In genomic region chr6:30965140-30965601, GRCh38 we compare ENCODE assay signal across 27 cellular contexts. TPM values are rescaled to one million over a fixed set of nuclear protein-coding genes. Genes with fewer than 3 reads are reported as not detected.
DNase-seq lines count a peak whose midpoint lies in the region; ATAC-seq, FAIRE-seq and TF ChIP-seq lines count a peak whose summit lies in the region.
"Had no signal": no experiment of that assay in that cellular context is flagged by ENCODE, and none has a peak within 500 bp of the region (broad histone marks: within the 10 kb centered on the region; RNA-seq: fewer than 3 reads in every experiment).

No MANE protein-coding gene starts in this region.

- no peak for FAIRE-seq in HepG2 (lab: Jason Lieb, UNC)
- FAIRE-seq: H54 had no signal

- POLR2A ChIA-PET in MCF 10A (lab: Yijun Ruan, JAX), result no interaction called here
- POLR2A ChIA-PET in HepG2 (lab: Yijun Ruan, JAX), result no interaction called here

- WGBS in HepG2 (ENCODE audit: low lambda C conversion rate), result 14% methylated on average over 5 of the region's 5 CpGs
- 95% methylated on average over 5 of the region's 5 CpGs for WGBS in esophagus muscularis mucosa

- H3K27ac ChIP-seq in breast epithelium (no peak overlapping the region), HepG2 (ENCODE audit: extremely low read length, insufficient read depth, low read length) (no peak overlapping the region), esophagus muscularis mucosa (replicated peaks in 1 of 4) (no peak overlapping the region)
- H3K27ac ChIP-seq: BLaER1, HL-60 had no signal

- intact Hi-C loops in MCF 10A (cut with micrococcal nuclease) (no loop called here), breast epithelium (cut with DNase I; ENCODE audit: low total_unique reads) (no loop called here), HepG2 (cut with micrococcal nuclease; ENCODE audit: unreplicated experiment) (no loop called here), esophagus muscularis mucosa (cut with DNase I) (no loop called here)

- DNase-seq in MCF 10A (ENCODE audit: unreplicated experiment), result no peak
- no peak for DNase-seq in breast epithelium (ENCODE audit: low spot score in 2 of 2)
- no peak for DNase-seq in HepG2 (ENCODE audit: low spot score)
- peak; percentile 10 to 23 for DNase-seq in stimulated activated naive CD8-positive, alpha-beta T cell treated with anti-CD3 and anti-CD28 coated beads, Interleukin-15, amount 100 ng/mL, for 72 hours
- DNase-seq in esophagus muscularis mucosa (ENCODE audit: extremely low spot score), result no peak
- DNase-seq in NCI-H774 (lab: John Stamatoyannopoulos, UW), result no peak
- DNase-seq: Calu3; CD8-positive, alpha-beta T cell; DMS53; HFFc6; IMR-90; Kasumi-1; MM.1S; NCI-H1092 treated with DMSO at 0.1 percent for 48 hours; NCI-H2081 treated with DMSO at 0.1 percent for 48 hours; NCI-H446 treated with DMSO at 0.1 percent for 48 hours; OCI-M1; SHP77 treated with DMSO at 0.1 percent for 48 hours had no signal

- H3K4me3 ChIP-seq in breast epithelium, result no peak overlapping the region
- H3K4me3 ChIP-seq in HepG2 (replicated peaks in 1 of 3; ENCODE audit: insufficient read depth in 1 of 3, low read depth in 2 of 3, low read length in 3 of 3), result no peak overlapping the region
- no peak overlapping the region for H3K4me3 ChIP-seq in esophagus muscularis mucosa
- H3K4me3 ChIP-seq: BLaER1 had no signal

- H3K79me2 ChIP-seq in HepG2 (ENCODE audit: insufficient read depth, low read length), result no peaks in the 10 kb centered on the region

- H3K27me3 Mint-ChIP-seq in MCF 10A (ENCODE audit: insufficient read depth, unreplicated experiment), result no peaks in the 10 kb centered on the region
- peaks cover 25% of the 10 kb centered on the region for H3K27me3 Mint-ChIP-seq in activated T-helper 17 cell treated with anti-CD3 and anti-CD28 coated beads, Interleukin-2, amount 50 U/mL, for 72 hours
- H3K27me3 Mint-ChIP-seq in stimulated activated naive CD8-positive, alpha-beta T cell treated with anti-CD3 and anti-CD28 coated beads, Interleukin-15, amount 100 ng/mL, for 72 hours, result peaks cover 28% of the 10 kb centered on the region

- CTCF ChIA-PET in MCF 10A (lab: Yijun Ruan, JAX) (no interaction called here), HepG2 (lab: Yijun Ruan, JAX; ENCODE audit: low intra/inter-chr PET ratio, low total read pairs) (no interaction called here)

- no peak overlapping the region for H2AFZ ChIP-seq in HepG2 (ENCODE audit: low read length)

- H3K36me3 Mint-ChIP-seq in MCF 10A (ENCODE audit: insufficient read depth, unreplicated experiment), result peaks cover 7% of the 10 kb centered on the region
- H3K36me3 Mint-ChIP-seq in activated T-helper 17 cell treated with anti-CD3 and anti-CD28 coated beads, Interleukin-2, amount 50 U/mL, for 72 hours (ENCODE audit: low read depth), result no peaks in the 10 kb centered on the region
- H3K36me3 Mint-ChIP-seq: CD8-positive, alpha-beta T cell had no signal

- peak; percentile 58 for ATAC-seq in activated T-helper 17 cell treated with anti-CD3 and anti-CD28 coated beads, Interleukin-2, amount 50 U/mL, for 72 hours (replicated peaks)
- ATAC-seq in HepG2 (peak; percentile 18; the same call in 1 of the 3 replicates), HG02588 (IDR thresholded peaks at IDR 0.05; ENCODE audit: unreplicated experiment) (no peak)
- ATAC-seq in stimulated activated naive CD8-positive, alpha-beta T cell treated with anti-CD3 and anti-CD28 coated beads, Interleukin-15, amount 100 ng/mL, for 72 hours, result peak; percentile 65
- ATAC-seq: CD8-positive, alpha-beta T cell; SK-N-SH treated with all-trans-retinoic acid at 6 μM for 48 hours had no signal

- no peak for TF ChIP-seq RAD21 in HepG2 (CRISPR knock-in tag; IDR thresholded peaks at IDR 0.05)

- no peak overlapping the region for H3K4me2 ChIP-seq in HepG2 (ENCODE audit: low read depth, low read length)
- H3K4me2 ChIP-seq: BLaER1 had no signal

- no peak overlapping the region for H3K9ac ChIP-seq in HepG2 (ENCODE audit: insufficient read depth, low read depth, low read length)
- H3K9ac ChIP-seq: BLaER1 had no signal

- H3K27me3 ChIP-seq in breast epithelium, result no peaks in the 10 kb centered on the region
- H3K27me3 ChIP-seq in HepG2 (ENCODE audit: control insufficient read depth in 1 of 2, insufficient read depth in 2 of 2, low read length in 2 of 2), result no peaks in the 10 kb centered on the region
- peaks cover 0 to 10% (median 0%) of the 10 kb centered on the region in 4 donors for H3K27me3 ChIP-seq in esophagus muscularis mucosa
- H3K27me3 ChIP-seq: BLaER1 had no signal

- H4K20me1 ChIP-seq in HepG2 (ENCODE audit: insufficient read depth, low read length), result no peaks in the 10 kb centered on the region
- H4K20me1 ChIP-seq: BLaER1 had no signal

- peak overlapping the region; percentile 26 for H3K27ac Mint-ChIP-seq in MCF 10A (ENCODE audit: low read depth, unreplicated experiment)
- H3K27ac Mint-ChIP-seq in activated T-helper 17 cell treated with anti-CD3 and anti-CD28 coated beads, Interleukin-2, amount 50 U/mL, for 72 hours, result peak overlapping the region; percentile 20
- H3K27ac Mint-ChIP-seq in stimulated activated naive CD8-positive, alpha-beta T cell treated with anti-CD3 and anti-CD28 coated beads, Interleukin-15, amount 100 ng/mL, for 72 hours, result no peak overlapping the region
- H3K27ac Mint-ChIP-seq: CD8-positive, alpha-beta T cell; HFFc6 had no signal

- H3K36me3 ChIP-seq in breast epithelium, result no peaks in the 10 kb centered on the region
- no peaks in the 10 kb centered on the region for H3K36me3 ChIP-seq in HepG2 (replicated peaks in 1 of 2; ENCODE audit: control insufficient read depth in 1 of 2, insufficient read depth in 2 of 2, low read length in 2 of 2)
- H3K36me3 ChIP-seq in esophagus muscularis mucosa, result no peaks in the 10 kb centered on the region
- H3K36me3 ChIP-seq: BLaER1 had no signal

- H3K4me1 Mint-ChIP-seq in MCF 10A (ENCODE audit: insufficient read depth, unreplicated experiment), result peaks cover 21% of the 10 kb centered on the region
- H3K4me1 Mint-ChIP-seq in activated T-helper 17 cell treated with anti-CD3 and anti-CD28 coated beads, Interleukin-2, amount 50 U/mL, for 72 hours, result peaks cover 23% of the 10 kb centered on the region
- H3K4me1 Mint-ChIP-seq in stimulated activated naive CD8-positive, alpha-beta T cell treated with anti-CD3 and anti-CD28 coated beads, Interleukin-15, amount 100 ng/mL, for 72 hours, result peaks cover 21% of the 10 kb centered on the region

- TF ChIP-seq EP300 in HepG2 (IDR thresholded peaks at IDR 0.05; ENCODE audit: low read depth in 2 of 2, low read length in 2 of 2) (no peak), HepG2 (CRISPR knock-in tag; IDR thresholded peaks at IDR 0.05; ENCODE audit: borderline replicate concordance) (no peak), esophagus muscularis mucosa (IDR thresholded peaks at IDR 0.05) (no peak)

- in situ Hi-C loops in HepG2 (cut with HindIII; ENCODE audit: extremely low pct_ligation_motif_present, low pct_unique_long_range_greater_than_20kb), result no loop called here

- no peaks in the 10 kb centered on the region for H3K9me3 ChIP-seq in breast epithelium
- H3K9me3 ChIP-seq in HepG2 (ENCODE audit: low read length), result no peaks in the 10 kb centered on the region
- H3K9me3 ChIP-seq in esophagus muscularis mucosa, result no peaks in the 10 kb centered on the region
- H3K9me3 ChIP-seq: BLaER1 had no signal

- BruUV-seq in MCF 10A (replicated peaks; lab: Mats Ljungman, UMichigan), result no TSS peak
- no TSS peak for BruUV-seq in HepG2 (replicated peaks; lab: Mats Ljungman, UMichigan)

- no peak for TF ChIP-seq POLR2A in breast epithelium (IDR thresholded peaks at IDR 0.05)
- no peak for TF ChIP-seq POLR2A in HepG2 (IDR thresholded peaks at IDR 0.05; ENCODE audit: insufficient read depth in 1 of 2, low read depth in 2 of 2, low read length in 2 of 2)
- TF ChIP-seq POLR2A in esophagus muscularis mucosa (IDR thresholded peaks at IDR 0.05; ENCODE audit: low read depth), result no peak

- no peak overlapping the region for H3K4me3 Mint-ChIP-seq in MCF 10A (ENCODE audit: unreplicated experiment)
- H3K4me3 Mint-ChIP-seq in activated T-helper 17 cell treated with anti-CD3 and anti-CD28 coated beads, Interleukin-2, amount 50 U/mL, for 72 hours, result no peak overlapping the region
- no peak overlapping the region for H3K4me3 Mint-ChIP-seq in stimulated activated naive CD8-positive, alpha-beta T cell treated with anti-CD3 and anti-CD28 coated beads, Interleukin-15, amount 100 ng/mL, for 72 hours
- H3K4me3 Mint-ChIP-seq: CD8-positive, alpha-beta T cell; HFFc6 had no signal

- H3K4me1 ChIP-seq in breast epithelium, result no peaks in the 10 kb centered on the region
- H3K4me1 ChIP-seq in HepG2 (ENCODE audit: insufficient read depth, low read length), result peaks cover 14% of the 10 kb centered on the region
- H3K4me1 ChIP-seq in esophagus muscularis mucosa, result no peaks in the 10 kb centered on the region
- H3K4me1 ChIP-seq: BLaER1 had no signal

- no peak for TF ChIP-seq CTCF in MCF 10A (IDR thresholded peaks at IDR 0.05; ENCODE audit: unreplicated experiment)
- no peak for TF ChIP-seq CTCF in breast epithelium (IDR thresholded peaks at IDR 0.05)
- TF ChIP-seq CTCF in HepG2 (CRISPR knock-in tag; IDR thresholded peaks at IDR 0.05), result no peak
- TF ChIP-seq CTCF in esophagus muscularis mucosa (IDR thresholded peaks at IDR 0.05), result no peak

- no peaks in the 10 kb centered on the region for H3K9me3 Mint-ChIP-seq in MCF 10A (ENCODE audit: unreplicated experiment)
- H3K9me3 Mint-ChIP-seq in activated T-helper 17 cell treated with anti-CD3 and anti-CD28 coated beads, Interleukin-2, amount 50 U/mL, for 72 hours, result no peaks in the 10 kb centered on the region
- no peaks in the 10 kb centered on the region for H3K9me3 Mint-ChIP-seq in stimulated activated naive CD8-positive, alpha-beta T cell treated with anti-CD3 and anti-CD28 coated beads, Interleukin-15, amount 100 ng/mL, for 72 hours
- H3K9me3 Mint-ChIP-seq: CD8-positive, alpha-beta T cell; HFFc6 had no signal

RNA-seq across cellular contexts. Expression of gene MUC21, which starts 18.3 kb away (rescaled TPM):
- total RNA-seq in MCF 10A (2022), result not detected in 2 replicates
- total RNA-seq in breast epithelium, result not detected
- total RNA-seq in activated T-helper 17 cell treated with anti-CD3 and anti-CD28 coated beads, Interleukin-2, amount 50 U/mL, for 72 hours, result not detected
- not detected in 2 replicates for total RNA-seq in HepG2 (2016; rRNA removed; fragmentation: Illumina TruSeq; extraction: Trizol)
- total RNA-seq in HepG2 (2016; cell fraction: cytosol; rRNA removed; fragmentation: Illumina TruSeq; extraction: Trizol; ENCODE audit: low read depth), result not detected in 2 replicates
- not detected in 2 replicates for total RNA-seq in HepG2 (2016; cell fraction: insoluble cytoplasmic fraction; rRNA removed; fragmentation: Illumina TruSeq; extraction: Trizol)
- not detected in 2 replicates for total RNA-seq in HepG2 (2016; cell fraction: membrane; rRNA removed; fragmentation: Illumina TruSeq; extraction: Trizol)
- not detected in 2 replicates for total RNA-seq in HepG2 (2016; cell fraction: nucleus; rRNA removed; fragmentation: Illumina TruSeq; extraction: Trizol)
- polyA plus RNA-seq in HepG2 (2011; rRNA removed), result not detected in 2 replicates
- not detected in 2 replicates for polyA plus RNA-seq in HepG2 (2011; cell fraction: cytosol; rRNA removed)
- polyA plus RNA-seq in HepG2 (2011; cell fraction: nucleus; rRNA removed), result not detected in 2 replicates
- not detected in 2 replicates for polyA plus RNA-seq in HepG2 (2012)
- not detected in 2 replicates for polyA plus RNA-seq in HepG2 (2016; cell fraction: cytosol; fragmentation: Illumina TruSeq; extraction: Trizol; ENCODE audit: low read depth)
- not detected in 2 replicates for polyA plus RNA-seq in HepG2 (2016; cell fraction: insoluble cytoplasmic fraction; fragmentation: Illumina TruSeq; extraction: Trizol; ENCODE audit: low read depth)
- not detected in 2 replicates for polyA plus RNA-seq in HepG2 (2016; cell fraction: membrane; fragmentation: Illumina TruSeq; extraction: Trizol; ENCODE audit: low read depth)
- not detected in 2 replicates for polyA plus RNA-seq in HepG2 (2016; cell fraction: nucleus; fragmentation: Illumina TruSeq; extraction: Trizol; ENCODE audit: insufficient read depth, low read depth)
- polyA minus RNA-seq in HepG2 (2011; rRNA and poly(A)+ RNA removed; ENCODE audit: low replicate concordance), result not detected in 2 replicates
- not detected in 2 replicates for polyA minus RNA-seq in HepG2 (2011; cell fraction: cytosol; rRNA and poly(A)+ RNA removed)
- not detected in 2 replicates for polyA minus RNA-seq in HepG2 (2011; cell fraction: nucleus; rRNA and poly(A)+ RNA removed)
- 1 to 10 TPM in 1 of 4 donors, not detected in 3; 2.1 TPM for total RNA-seq in esophagus muscularis mucosa
- total RNA-seq: A673; Calu3; CD8-positive, alpha-beta T cell; HFFc6; HT1080; IMR-90; RPMI7951 had no signal
- polyA plus RNA-seq: IMR-90 had no signal

RNA-seq across cellular contexts. Expression of gene MUCL3, which starts 24.4 kb away (rescaled TPM):
- total RNA-seq in MCF 10A (2022) (not detected in 2 replicates), breast epithelium (not detected), HepG2 (2016; rRNA removed; fragmentation: Illumina TruSeq; extraction: Trizol) (not detected in 2 replicates), esophagus muscularis mucosa (not detected)
- total RNA-seq in activated T-helper 17 cell treated with anti-CD3 and anti-CD28 coated beads, Interleukin-2, amount 50 U/mL, for 72 hours, result not detected
- not detected in 2 replicates for total RNA-seq in HepG2 (2016; cell fraction: cytosol; rRNA removed; fragmentation: Illumina TruSeq; extraction: Trizol; ENCODE audit: low read depth)
- total RNA-seq in HepG2 (2016; cell fraction: insoluble cytoplasmic fraction; rRNA removed; fragmentation: Illumina TruSeq; extraction: Trizol), result not detected in 2 replicates
- total RNA-seq in HepG2 (2016; cell fraction: membrane; rRNA removed; fragmentation: Illumina TruSeq; extraction: Trizol), result not detected in 2 replicates
- not detected in 2 replicates for total RNA-seq in HepG2 (2016; cell fraction: nucleus; rRNA removed; fragmentation: Illumina TruSeq; extraction: Trizol)
- polyA plus RNA-seq in HepG2 (2011; rRNA removed), result not detected in 2 replicates
- not detected in 2 replicates for polyA plus RNA-seq in HepG2 (2011; cell fraction: cytosol; rRNA removed)
- not detected in 2 replicates for polyA plus RNA-seq in HepG2 (2011; cell fraction: nucleus; rRNA removed)
- polyA plus RNA-seq in HepG2 (2012), result not detected in 2 replicates
- polyA plus RNA-seq in HepG2 (2016; cell fraction: cytosol; fragmentation: Illumina TruSeq; extraction: Trizol; ENCODE audit: low read depth), result not detected in 2 replicates
- not detected in 2 replicates for polyA plus RNA-seq in HepG2 (2016; cell fraction: insoluble cytoplasmic fraction; fragmentation: Illumina TruSeq; extraction: Trizol; ENCODE audit: low read depth)
- polyA plus RNA-seq in HepG2 (2016; cell fraction: membrane; fragmentation: Illumina TruSeq; extraction: Trizol; ENCODE audit: low read depth), result not detected in 2 replicates
- not detected in 2 replicates for polyA plus RNA-seq in HepG2 (2016; cell fraction: nucleus; fragmentation: Illumina TruSeq; extraction: Trizol; ENCODE audit: insufficient read depth, low read depth)
- polyA minus RNA-seq in HepG2 (2011; rRNA and poly(A)+ RNA removed; ENCODE audit: low replicate concordance), result not detected in 2 replicates
- not detected in 2 replicates for polyA minus RNA-seq in HepG2 (2011; cell fraction: cytosol; rRNA and poly(A)+ RNA removed)
- polyA minus RNA-seq in HepG2 (2011; cell fraction: nucleus; rRNA and poly(A)+ RNA removed), result not detected in 2 replicates
- total RNA-seq: A673; CD8-positive, alpha-beta T cell; HFFc6; HT1080; IMR-90; RPMI7951 had no signal
- polyA plus RNA-seq: IMR-90 had no signal

RNA-seq across cellular contexts. Expression of gene SFTA2, which starts 33.2 kb away (rescaled TPM):
- total RNA-seq in MCF 10A (2022) (not detected in 2 replicates), breast epithelium (not detected), HepG2 (2016; rRNA removed; fragmentation: Illumina TruSeq; extraction: Trizol) (not detected in 2 replicates), esophagus muscularis mucosa (1 to 10 TPM in 1 of 4 donors, not detected in 3; 1.1 TPM)
- total RNA-seq in activated T-helper 17 cell treated with anti-CD3 and anti-CD28 coated beads, Interleukin-2, amount 50 U/mL, for 72 hours, result not detected
- total RNA-seq in HepG2 (2016; cell fraction: cytosol; rRNA removed; fragmentation: Illumina TruSeq; extraction: Trizol; ENCODE audit: low read depth), result not detected in 2 replicates
- not detected in 2 replicates for total RNA-seq in HepG2 (2016; cell fraction: insoluble cytoplasmic fraction; rRNA removed; fragmentation: Illumina TruSeq; extraction: Trizol)
- total RNA-seq in HepG2 (2016; cell fraction: membrane; rRNA removed; fragmentation: Illumina TruSeq; extraction: Trizol), result not detected in 2 replicates
- not detected in 2 replicates for total RNA-seq in HepG2 (2016; cell fraction: nucleus; rRNA removed; fragmentation: Illumina TruSeq; extraction: Trizol)
- not detected in 2 replicates for polyA plus RNA-seq in HepG2 (2011; rRNA removed)
- polyA plus RNA-seq in HepG2 (2011; cell fraction: cytosol; rRNA removed), result not detected in 2 replicates
- polyA plus RNA-seq in HepG2 (2011; cell fraction: nucleus; rRNA removed), result not detected in 2 replicates
- polyA plus RNA-seq in HepG2 (2012), result not detected in 2 replicates
- not detected in 2 replicates for polyA plus RNA-seq in HepG2 (2016; cell fraction: cytosol; fragmentation: Illumina TruSeq; extraction: Trizol; ENCODE audit: low read depth)
- not detected in 2 replicates for polyA plus RNA-seq in HepG2 (2016; cell fraction: insoluble cytoplasmic fraction; fragmentation: Illumina TruSeq; extraction: Trizol; ENCODE audit: low read depth)
- polyA plus RNA-seq in HepG2 (2016; cell fraction: membrane; fragmentation: Illumina TruSeq; extraction: Trizol; ENCODE audit: low read depth), result not detected in 2 replicates
- polyA plus RNA-seq in HepG2 (2016; cell fraction: nucleus; fragmentation: Illumina TruSeq; extraction: Trizol; ENCODE audit: insufficient read depth, low read depth), result not detected in 2 replicates
- polyA minus RNA-seq in HepG2 (2011; rRNA and poly(A)+ RNA removed; ENCODE audit: low replicate concordance), result not detected in 2 replicates
- not detected in 2 replicates for polyA minus RNA-seq in HepG2 (2011; cell fraction: cytosol; rRNA and poly(A)+ RNA removed)
- polyA minus RNA-seq in HepG2 (2011; cell fraction: nucleus; rRNA and poly(A)+ RNA removed), result not detected in 2 replicates
- total RNA-seq: A673; CD8-positive, alpha-beta T cell; HFFc6; HT1080; IMR-90 had no signal
- polyA plus RNA-seq: IMR-90 had no signal

RNA-seq across cellular contexts. Expression of gene MUC22, which starts 45.1 kb away (rescaled TPM):
- total RNA-seq in MCF 10A (2022), result not detected in 2 replicates
- not detected for total RNA-seq in breast epithelium
- not detected for total RNA-seq in activated T-helper 17 cell treated with anti-CD3 and anti-CD28 coated beads, Interleukin-2, amount 50 U/mL, for 72 hours
- not detected in 2 replicates for total RNA-seq in HepG2 (2016; rRNA removed; fragmentation: Illumina TruSeq; extraction: Trizol)
- not detected in 2 replicates for total RNA-seq in HepG2 (2016; cell fraction: cytosol; rRNA removed; fragmentation: Illumina TruSeq; extraction: Trizol; ENCODE audit: low read depth)
- not detected in 2 replicates for total RNA-seq in HepG2 (2016; cell fraction: insoluble cytoplasmic fraction; rRNA removed; fragmentation: Illumina TruSeq; extraction: Trizol)
- not detected in 2 replicates for total RNA-seq in HepG2 (2016; cell fraction: membrane; rRNA removed; fragmentation: Illumina TruSeq; extraction: Trizol)
- not detected in 2 replicates for total RNA-seq in HepG2 (2016; cell fraction: nucleus; rRNA removed; fragmentation: Illumina TruSeq; extraction: Trizol)
- polyA plus RNA-seq in HepG2 (2011; rRNA removed), result not detected in 2 replicates
- polyA plus RNA-seq in HepG2 (2011; cell fraction: cytosol; rRNA removed), result not detected in 2 replicates
- not detected in 2 replicates for polyA plus RNA-seq in HepG2 (2011; cell fraction: nucleus; rRNA removed)
- polyA plus RNA-seq in HepG2 (2012), result not detected in 2 replicates
- polyA plus RNA-seq in HepG2 (2016; cell fraction: cytosol; fragmentation: Illumina TruSeq; extraction: Trizol; ENCODE audit: low read depth), result not detected in 2 replicates
- polyA plus RNA-seq in HepG2 (2016; cell fraction: insoluble cytoplasmic fraction; fragmentation: Illumina TruSeq; extraction: Trizol; ENCODE audit: low read depth), result not detected in 2 replicates
- polyA plus RNA-seq in HepG2 (2016; cell fraction: membrane; fragmentation: Illumina TruSeq; extraction: Trizol; ENCODE audit: low read depth), result not detected in 2 replicates
- polyA plus RNA-seq in HepG2 (2016; cell fraction: nucleus; fragmentation: Illumina TruSeq; extraction: Trizol; ENCODE audit: insufficient read depth, low read depth), result not detected in 2 replicates
- 0.05 TPM in 1 of 2 replicates, not detected in the other for polyA minus RNA-seq in HepG2 (2011; rRNA and poly(A)+ RNA removed; ENCODE audit: low replicate concordance)
- polyA minus RNA-seq in HepG2 (2011; cell fraction: cytosol; rRNA and poly(A)+ RNA removed), result not detected in 2 replicates
- polyA minus RNA-seq in HepG2 (2011; cell fraction: nucleus; rRNA and poly(A)+ RNA removed), result not detected in 2 replicates
- total RNA-seq in esophagus muscularis mucosa, result not detected
- total RNA-seq: A673; Calu3; CD8-positive, alpha-beta T cell; HFFc6; HT1080; IMR-90; RPMI7951 had no signal

RNA-seq across cellular contexts. Expression of gene VARS2, which starts 51.1 kb away (rescaled TPM):
- 38.8 and 52.7 TPM in 2 replicates for total RNA-seq in MCF 10A (2022)
- total RNA-seq in breast epithelium, result 10 to 100 TPM; 15.7 to 19.2 (median 16.8) TPM
- total RNA-seq in activated T-helper 17 cell treated with anti-CD3 and anti-CD28 coated beads, Interleukin-2, amount 50 U/mL, for 72 hours, result 10 to 100 TPM; 50.5 to 64.4 TPM
- total RNA-seq in HepG2 (2016; rRNA removed; fragmentation: Illumina TruSeq; extraction: Trizol), result 45.9 and 71.8 TPM in 2 replicates
- 12.3 and 14.4 TPM in 2 replicates for total RNA-seq in HepG2 (2016; cell fraction: cytosol; rRNA removed; fragmentation: Illumina TruSeq; extraction: Trizol; ENCODE audit: low read depth)
- 38.9 and 75.5 TPM in 2 replicates for total RNA-seq in HepG2 (2016; cell fraction: insoluble cytoplasmic fraction; rRNA removed; fragmentation: Illumina TruSeq; extraction: Trizol)
- 27.5 and 28.2 TPM in 2 replicates for total RNA-seq in HepG2 (2016; cell fraction: membrane; rRNA removed; fragmentation: Illumina TruSeq; extraction: Trizol)
- total RNA-seq in HepG2 (2016; cell fraction: nucleus; rRNA removed; fragmentation: Illumina TruSeq; extraction: Trizol), result 63.3 and 78.0 TPM in 2 replicates
- polyA plus RNA-seq in HepG2 (2011; rRNA removed), result 61.8 and 68.8 TPM in 2 replicates
- polyA plus RNA-seq in HepG2 (2011; cell fraction: cytosol; rRNA removed), result 21.9 and 29.1 TPM in 2 replicates
- polyA plus RNA-seq in HepG2 (2011; cell fraction: nucleus; rRNA removed), result 392 and 449 TPM in 2 replicates
- polyA plus RNA-seq in HepG2 (2012), result 45.5 and 49.9 TPM in 2 replicates
- 9.2 and 9.4 TPM in 2 replicates for polyA plus RNA-seq in HepG2 (2016; cell fraction: cytosol; fragmentation: Illumina TruSeq; extraction: Trizol; ENCODE audit: low read depth)
- polyA plus RNA-seq in HepG2 (2016; cell fraction: insoluble cytoplasmic fraction; fragmentation: Illumina TruSeq; extraction: Trizol; ENCODE audit: low read depth), result 31.3 and 38.2 TPM in 2 replicates
- polyA plus RNA-seq in HepG2 (2016; cell fraction: membrane; fragmentation: Illumina TruSeq; extraction: Trizol; ENCODE audit: low read depth), result 17.7 and 19.1 TPM in 2 replicates
- 189 and 203 TPM in 2 replicates for polyA plus RNA-seq in HepG2 (2016; cell fraction: nucleus; fragmentation: Illumina TruSeq; extraction: Trizol; ENCODE audit: insufficient read depth, low read depth)
- polyA minus RNA-seq in HepG2 (2011; rRNA and poly(A)+ RNA removed; ENCODE audit: low replicate concordance), result 37.3 and 128 TPM in 2 replicates
- polyA minus RNA-seq in HepG2 (2011; cell fraction: cytosol; rRNA and poly(A)+ RNA removed), result 32.2 and 37.4 TPM in 2 replicates
- 56.0 and 56.3 TPM in 2 replicates for polyA minus RNA-seq in HepG2 (2011; cell fraction: nucleus; rRNA and poly(A)+ RNA removed)
- total RNA-seq in esophagus muscularis mucosa, result 10 to 100 TPM in 3 of 4 donors, 1 to 10 TPM in 1; 6.6 to 16.9 (median 12.6) TPM

Comparison
In these comparisons a context has a peak if more than half of its experiments do, and no peak if none do; other contexts are left out.
1. DNase-seq: peak in stimulated activated naive CD8-positive, alpha-beta T cell treated with anti-CD3 and anti-CD28 coated beads, Interleukin-15, amount 100 ng/mL, for 72 hours (2 of 2); none in MCF 10A (single experiment), breast epithelium (0 of 2), HepG2 (single experiment), esophagus muscularis mucosa (single experiment) and NCI-H774 (single experiment).
2. H3K27ac Mint-ChIP-seq: peak in MCF 10A (single experiment) and activated T-helper 17 cell treated with anti-CD3 and anti-CD28 coated beads, Interleukin-2, amount 50 U/mL, for 72 hours (single experiment); none in stimulated activated naive CD8-positive, alpha-beta T cell treated with anti-CD3 and anti-CD28 coated beads, Interleukin-15, amount 100 ng/mL, for 72 hours (0 of 2).